Comparison of ENCODE assay signal across 11 cellular contexts in genomic region chr17:32515677-32516383, GRCh38. TPM values are rescaled to one million over a fixed set of nuclear protein-coding genes. Genes with fewer than 3 reads are reported as not detected.
DNase-seq lines count a peak whose midpoint lies in the region; ATAC-seq, FAIRE-seq and TF ChIP-seq lines count a peak whose summit lies in the region.
"Had no signal": no experiment of that assay in that cellular context is flagged by ENCODE, and none has a peak within 500 bp of the region (broad histone marks: within the 10 kb centered on the region; RNA-seq: fewer than 3 reads in every experiment).

No MANE protein-coding gene starts in this region.

- no peak for FAIRE-seq in D721Med (lab: Jason Lieb, UNC)
- FAIRE-seq: bronchial epithelial cell had no signal

- DNase-seq in activated naive CD4-positive, alpha-beta T cell treated with anti-CD3 and anti-CD28 coated beads for 36 hours: peak; percentile 61
- DNase-seq in activated naive CD4-positive, alpha-beta T cell (lab: John Stamatoyannopoulos, UW): no peak
- DNase-seq in activated naive CD8-positive, alpha-beta T cell treated with anti-CD3 and anti-CD28 coated beads, Interleukin-2, amount 50 U/mL, for 24 hours: no peak
- DNase-seq in HuH-7 (ENCODE audit: low spot score) (no peak), D721Med (ENCODE audit: insufficient read length, low spot score) (no peak), dedifferentiated amniotic fluid mesenchymal stem cell (ENCODE audit: extremely low spot score) (no peak)
- DNase-seq: activated CD4-positive, alpha-beta T cell treated with anti-CD3 and anti-CD28 coated beads, Interleukin-2, amount 50 U/mL, for 1 hour; RPMI8226 had no signal

- H3K4me1 Mint-ChIP-seq in activated naive CD4-positive, alpha-beta T cell treated with anti-CD3 and anti-CD28 coated beads for 36 hours (ENCODE audit: low read depth): peaks cover 70% of the 10 kb centered on the region
- H3K4me1 Mint-ChIP-seq in activated naive CD8-positive, alpha-beta T cell treated with anti-CD3 and anti-CD28 coated beads, Interleukin-2, amount 50 U/mL, for 24 hours: peaks cover 73% of the 10 kb centered on the region
- H3K4me1 Mint-ChIP-seq in stimulated activated naive CD8-positive, alpha-beta T cell treated with anti-CD3 and anti-CD28 coated beads, Interleukin-15, Interleukin-2, amounts not matched to agents 100 ng/mL and 50 ng/mL, for 24 hours (ENCODE audit: low read depth): peaks cover 80% of the 10 kb centered on the region

- no peak for TF ChIP-seq CTCF in D721Med (IDR thresholded peaks at IDR 0.05; ENCODE audit: insufficient read depth, missing control alignments)

- peak overlapping the region; percentile 81 for H3K27ac Mint-ChIP-seq in activated naive CD4-positive, alpha-beta T cell treated with anti-CD3 and anti-CD28 coated beads for 36 hours
- H3K27ac Mint-ChIP-seq in activated naive CD8-positive, alpha-beta T cell treated with anti-CD3 and anti-CD28 coated beads, Interleukin-2, amount 50 U/mL, for 24 hours: peak overlapping the region; percentile 82
- peak overlapping the region; percentile 78 for H3K27ac Mint-ChIP-seq in stimulated activated naive CD8-positive, alpha-beta T cell treated with anti-CD3 and anti-CD28 coated beads, Interleukin-15, Interleukin-2, amounts not matched to agents 100 ng/mL and 50 ng/mL, for 24 hours

- peaks cover 3% of the 10 kb centered on the region for H3K36me3 Mint-ChIP-seq in activated naive CD4-positive, alpha-beta T cell treated with anti-CD3 and anti-CD28 coated beads for 36 hours (ENCODE audit: low read depth)
- no peaks in the 10 kb centered on the region for H3K36me3 Mint-ChIP-seq in activated naive CD8-positive, alpha-beta T cell treated with anti-CD3 and anti-CD28 coated beads, Interleukin-2, amount 50 U/mL, for 24 hours (ENCODE audit: low read depth)
- H3K36me3 Mint-ChIP-seq in stimulated activated naive CD8-positive, alpha-beta T cell treated with anti-CD3 and anti-CD28 coated beads, Interleukin-15, Interleukin-2, amounts not matched to agents 100 ng/mL and 50 ng/mL, for 24 hours (ENCODE audit: low read depth): no peaks in the 10 kb centered on the region

- H3K27me3 Mint-ChIP-seq in activated naive CD4-positive, alpha-beta T cell treated with anti-CD3 and anti-CD28 coated beads for 36 hours (ENCODE audit: low read depth): no peaks in the 10 kb centered on the region
- no peaks in the 10 kb centered on the region for H3K27me3 Mint-ChIP-seq in activated naive CD8-positive, alpha-beta T cell treated with anti-CD3 and anti-CD28 coated beads, Interleukin-2, amount 50 U/mL, for 24 hours
- no peaks in the 10 kb centered on the region for H3K27me3 Mint-ChIP-seq in stimulated activated naive CD8-positive, alpha-beta T cell treated with anti-CD3 and anti-CD28 coated beads, Interleukin-15, Interleukin-2, amounts not matched to agents 100 ng/mL and 50 ng/mL, for 24 hours

- CTCF ChIA-PET in activated naive CD4-positive, alpha-beta T cell treated with anti-CD3 and anti-CD28 coated beads for 36 hours (lab: Charles Lee): interaction anchor here (0.8 to 1.9 kb wide), 5 partner anchors 24 to 43 kb away, joined by 3 to 7 read pairs (median 3); no protein-coding TSS in a partner anchor

- ATAC-seq in HG02588 (IDR thresholded peaks at IDR 0.05; ENCODE audit: unreplicated experiment): peak; percentile 33
- ATAC-seq in activated naive CD8-positive, alpha-beta T cell treated with anti-CD3 and anti-CD28 coated beads, Interleukin-2, amount 50 U/mL, for 24 hours: peak; percentile 10

- H3K4me3 Mint-ChIP-seq in activated naive CD4-positive, alpha-beta T cell treated with anti-CD3 and anti-CD28 coated beads for 36 hours: no peak overlapping the region
- H3K4me3 Mint-ChIP-seq in activated naive CD8-positive, alpha-beta T cell treated with anti-CD3 and anti-CD28 coated beads, Interleukin-2, amount 50 U/mL, for 24 hours: no peak overlapping the region
- H3K4me3 Mint-ChIP-seq in stimulated activated naive CD8-positive, alpha-beta T cell treated with anti-CD3 and anti-CD28 coated beads, Interleukin-15, Interleukin-2, amounts not matched to agents 100 ng/mL and 50 ng/mL, for 24 hours: peak overlapping the region; percentile 41

- intact Hi-C loops in activated naive CD4-positive, alpha-beta T cell treated with anti-CD3 and anti-CD28 coated beads for 36 hours (cut with micrococcal nuclease): loop anchor here (1.0 kb wide), 2 partner anchors 7 to 13 kb away; no protein-coding TSS in a partner anchor

- no peaks in the 10 kb centered on the region for H3K9me3 Mint-ChIP-seq in activated naive CD4-positive, alpha-beta T cell treated with anti-CD3 and anti-CD28 coated beads for 36 hours
- H3K9me3 Mint-ChIP-seq in activated naive CD8-positive, alpha-beta T cell treated with anti-CD3 and anti-CD28 coated beads, Interleukin-2, amount 50 U/mL, for 24 hours: no peaks in the 10 kb centered on the region
- no peaks in the 10 kb centered on the region for H3K9me3 Mint-ChIP-seq in stimulated activated naive CD8-positive, alpha-beta T cell treated with anti-CD3 and anti-CD28 coated beads, Interleukin-15, Interleukin-2, amounts not matched to agents 100 ng/mL and 50 ng/mL, for 24 hours

RNA-seq across cellular contexts. Expression of gene CDK5R1, which starts 29.0 kb away (rescaled TPM):
- total RNA-seq in activated naive CD4-positive, alpha-beta T cell treated with anti-CD3 and anti-CD28 coated beads for 36 hours: 10 to 100 TPM; 50.6 to 52.1 TPM
